ENCODE assay signal across 38 cellular contexts in genomic region chr6:849075-849506, GRCh38.
"Had no signal": no experiment of that assay in that cellular context is flagged by ENCODE, and none has a peak within 500 bp of the region (broad histone marks: within the 10 kb centered on the region; RNA-seq: fewer than 3 reads in every experiment).

No MANE protein-coding gene starts in this region.

- H3K27me3 Mint-ChIP-seq: activated naive CD8-positive, alpha-beta T cell treated with anti-CD3 and anti-CD28 coated beads, Interleukin-2, amount 10 ng/mL, durations not matched to agents 7 days and 5 days; brain had no signal

- H3K27me3 ChIP-seq: ascending aorta, colonic mucosa had no signal

- H3K4me1 Mint-ChIP-seq: activated CD4-positive, alpha-beta T cell treated with anti-CD3 and anti-CD28 coated beads, Interleukin-2, amount 10 ng/mL, durations not matched to agents 24 days and 14 days; activated naive CD4-positive, alpha-beta T cell treated with anti-CD3 and anti-CD28 coated beads, Interleukin-2, amount 10 ng/mL, durations not matched to agents 7 days and 5 days; activated naive CD4-positive, alpha-beta T cell treated with anti-CD3 and anti-CD28 coated beads, Interleukin-2, amount 50 U/mL, for 24 hours; activated naive CD8-positive, alpha-beta T cell treated with anti-CD3 and anti-CD28 coated beads, Interleukin-2, amount 10 ng/mL, durations not matched to agents 7 days and 5 days; activated naive CD8-positive, alpha-beta T cell treated with anti-CD3 and anti-CD28 coated beads, Interleukin-2, amount 50 U/mL, for 24 hours; activated T-helper 17 cell treated with anti-CD3 and anti-CD28 coated beads, Interleukin-2, amount 50 U/mL, for 72 hours; brain; central memory CD8-positive, alpha-beta T cell had no signal

- ATAC-seq: activated CD8-positive, alpha-beta T cell treated with anti-CD3 and anti-CD28 coated beads for 36 hours; activated naive CD8-positive, alpha-beta T cell treated with anti-CD3 and anti-CD28 coated beads, Interleukin-2, amount 50 U/mL, for 24 hours; activated T-cell treated with anti-CD3 and anti-CD28 coated beads, Interleukin-2, amount 50 U/mL, for 4 hours; activated T-cell treated with anti-CD3 and anti-CD28 coated beads, Interleukin-2, amount 50 U/mL, for 72 hours; activated T-helper 17 cell treated with anti-CD3 and anti-CD28 coated beads, Interleukin-2, amount 50 U/mL, for 72 hours had no signal

- H3K4me3 Mint-ChIP-seq: activated B cell treated with CpG ODN at 0.5 μM for 24 hours; activated CD4-positive, alpha-beta memory T cell treated with anti-CD3 and anti-CD28 coated beads for 36 hours; activated CD4-positive, alpha-beta T cell treated with anti-CD3 and anti-CD28 coated beads, Interleukin-2, amount 10 ng/mL, durations not matched to agents 24 days and 14 days; activated CD8-positive, alpha-beta T cell treated with anti-CD3 and anti-CD28 coated beads for 36 hours; activated naive CD4-positive, alpha-beta T cell treated with anti-CD3 and anti-CD28 coated beads, Interleukin-2, amount 10 ng/mL, durations not matched to agents 7 days and 5 days; activated naive CD4-positive, alpha-beta T cell treated with anti-CD3 and anti-CD28 coated beads, Interleukin-2, amount 50 U/mL, for 24 hours; activated naive CD8-positive, alpha-beta T cell; activated naive CD8-positive, alpha-beta T cell treated with anti-CD3 and anti-CD28 coated beads, Interleukin-2, amount 10 ng/mL, durations not matched to agents 7 days and 5 days; activated naive CD8-positive, alpha-beta T cell treated with anti-CD3 and anti-CD28 coated beads, Interleukin-2, amount 50 U/mL, for 24 hours; activated T-cell treated with anti-CD3 and anti-CD28 coated beads, Interleukin-2, amount 50 U/mL, for 4 hours; activated T-cell treated with anti-CD3 and anti-CD28 coated beads, Interleukin-2, amount 50 U/mL, for 72 hours; activated T-helper 1 cell treated with anti-CD3 and anti-CD28 coated beads, Interleukin-12 subunit alpha, Interleukin-12 subunit beta, Interleukin-2, Interleukin-4 antibody, amounts not matched to agents 30 ng/mL and 10 ng/mL and 1 ng/mL, durations not matched to agents 14 hours and 24 hours and 36 hours; activated T-helper 17 cell treated with anti-CD3 and anti-CD28 coated beads, Interleukin-2, amount 50 U/mL, for 72 hours; brain; central memory CD8-positive, alpha-beta T cell; T-helper 2 cell treated with Interferon-gamma antibody and Interleukin-4, amounts not matched to agents 5 μg/mL and 100 μg/mL, for 36 hours had no signal

- H3K36me3 ChIP-seq: ascending aorta, cardiac muscle cell, colonic mucosa had no signal

- FAIRE-seq: bronchial epithelial cell, TTC549 had no signal

- H3K27ac Mint-ChIP-seq: activated B cell treated with CpG ODN at 0.5 μM for 24 hours; activated CD4-positive, alpha-beta memory T cell treated with anti-CD3 and anti-CD28 coated beads for 36 hours; activated CD4-positive, alpha-beta T cell treated with anti-CD3 and anti-CD28 coated beads, Interleukin-2, amount 10 ng/mL, durations not matched to agents 24 days and 14 days; activated CD8-positive, alpha-beta T cell treated with anti-CD3 and anti-CD28 coated beads for 36 hours; activated naive CD4-positive, alpha-beta T cell treated with anti-CD3 and anti-CD28 coated beads, Interleukin-2, amount 10 ng/mL, durations not matched to agents 7 days and 5 days; activated naive CD4-positive, alpha-beta T cell treated with anti-CD3 and anti-CD28 coated beads, Interleukin-2, amount 50 U/mL, for 24 hours; activated naive CD8-positive, alpha-beta T cell; activated naive CD8-positive, alpha-beta T cell treated with anti-CD3 and anti-CD28 coated beads, Interleukin-2, amount 10 ng/mL, durations not matched to agents 7 days and 5 days; activated naive CD8-positive, alpha-beta T cell treated with anti-CD3 and anti-CD28 coated beads, Interleukin-2, amount 50 U/mL, for 24 hours; activated T-cell treated with anti-CD3 and anti-CD28 coated beads, Interleukin-2, amount 50 U/mL, for 72 hours; activated T-helper 1 cell treated with anti-CD3 and anti-CD28 coated beads, Interleukin-12 subunit alpha, Interleukin-12 subunit beta, Interleukin-2, Interleukin-4 antibody, amounts not matched to agents 30 ng/mL and 10 ng/mL and 1 ng/mL, durations not matched to agents 14 hours and 24 hours and 36 hours; activated T-helper 17 cell treated with anti-CD3 and anti-CD28 coated beads, Interleukin-2, amount 50 U/mL, for 72 hours; brain; T-helper 2 cell treated with Interferon-gamma antibody and Interleukin-4, amounts not matched to agents 5 μg/mL and 100 μg/mL, for 36 hours had no signal

- H3K27ac ChIP-seq: ascending aorta, cardiac muscle cell, colonic mucosa, VCaP had no signal

- H3K4me1 ChIP-seq: ascending aorta, colonic mucosa had no signal

- H3K9me3 Mint-ChIP-seq: activated CD4-positive, alpha-beta memory T cell treated with anti-CD3 and anti-CD28 coated beads for 36 hours; activated CD4-positive, alpha-beta T cell treated with anti-CD3 and anti-CD28 coated beads, Interleukin-2, amount 10 ng/mL, durations not matched to agents 24 days and 14 days; activated CD8-positive, alpha-beta T cell treated with anti-CD3 and anti-CD28 coated beads for 36 hours; activated naive CD4-positive, alpha-beta T cell treated with anti-CD3 and anti-CD28 coated beads, Interleukin-2, amount 50 U/mL, for 24 hours; activated naive CD8-positive, alpha-beta T cell treated with anti-CD3 and anti-CD28 coated beads, Interleukin-2, amount 10 ng/mL, durations not matched to agents 7 days and 5 days; activated T-cell treated with anti-CD3 and anti-CD28 coated beads, Interleukin-2, amount 50 U/mL, for 4 hours; activated T-helper 1 cell treated with anti-CD3 and anti-CD28 coated beads, Interleukin-12 subunit alpha, Interleukin-12 subunit beta, Interleukin-2, Interleukin-4 antibody, amounts not matched to agents 30 ng/mL and 10 ng/mL and 1 ng/mL, durations not matched to agents 14 hours and 24 hours and 36 hours; central memory CD8-positive, alpha-beta T cell had no signal

- H3K4me3 ChIP-seq: ascending aorta, cardiac muscle cell, colonic mucosa had no signal

- DNase-seq: activated B cell treated with CpG ODN at 0.5 μM for 24 hours; activated CD4-positive, alpha-beta memory T cell treated with anti-CD3 and anti-CD28 coated beads for 36 hours; activated CD4-positive, alpha-beta T cell treated with anti-CD3 and anti-CD28 coated beads for 4 hours; activated CD4-positive, alpha-beta T cell treated with anti-CD3 and anti-CD28 coated beads, Interleukin-2, amount 10 ng/mL, durations not matched to agents 24 days and 14 days; activated CD4-positive, alpha-beta T cell treated with anti-CD3 and anti-CD28 coated beads, Interleukin-2, amount 50 U/mL, for 1 hour; activated CD4-positive, alpha-beta T cell treated with anti-CD3 and anti-CD28 coated beads, Interleukin-2, amount 50 U/mL, for 4 hours; activated CD4-positive, CD25-positive, alpha-beta regulatory T cell treated with anti-CD3 and anti-CD28 coated beads, Interleukin-2, amount 50 U/mL, for 72 hours; activated CD8-positive, alpha-beta memory T cell treated with anti-CD3 and anti-CD28 coated beads, Interleukin-2, amount 50 U/mL, for 4 hours; activated CD8-positive, alpha-beta T cell treated with anti-CD3 and anti-CD28 coated beads for 36 hours; activated effector memory CD4-positive, alpha-beta T cell treated with Interleukin-2 at 50 U/mL for 16 hours; activated gamma-delta T cell; activated naive CD4-positive, alpha-beta T cell treated with anti-CD3 and anti-CD28 coated beads, Interleukin-2, amount 10 ng/mL, durations not matched to agents 7 days and 5 days; activated naive CD4-positive, alpha-beta T cell treated with Interleukin-2 at 50 U/mL for 16 hours; activated naive CD8-positive, alpha-beta T cell treated with anti-CD3 and anti-CD28 coated beads, Interleukin-2, amount 10 ng/mL, durations not matched to agents 7 days and 5 days; activated naive CD8-positive, alpha-beta T cell treated with anti-CD3 and anti-CD28 coated beads, Interleukin-2, amount 50 U/mL, for 24 hours; activated T-cell treated with anti-CD3 and anti-CD28 coated beads for 4 hours; activated T-cell treated with anti-CD3 and anti-CD28 coated beads, Interleukin-2, amount 50 U/mL, for 1 hour; activated T-cell treated with anti-CD3 and anti-CD28 coated beads, Interleukin-2, amount 50 U/mL, for 4 hours; activated T-cell treated with anti-CD3 and anti-CD28 coated beads, Interleukin-2, amount 50 U/mL, for 72 hours; amygdala; anterior cingulate cortex; caudate nucleus; cerebellar nuclear complex; colonic mucosa; T-helper 2 cell; T-helper 9 cell had no signal

- H3K9me3 ChIP-seq: ascending aorta, colonic mucosa had no signal

- H3K36me3 Mint-ChIP-seq: activated CD4-positive, alpha-beta memory T cell treated with anti-CD3 and anti-CD28 coated beads for 36 hours; activated naive CD4-positive, alpha-beta T cell treated with anti-CD3 and anti-CD28 coated beads, Interleukin-2, amount 10 ng/mL, durations not matched to agents 7 days and 5 days; activated naive CD4-positive, alpha-beta T cell treated with anti-CD3 and anti-CD28 coated beads, Interleukin-2, amount 50 U/mL, for 24 hours; activated naive CD8-positive, alpha-beta T cell; activated naive CD8-positive, alpha-beta T cell treated with anti-CD3 and anti-CD28 coated beads, Interleukin-2, amount 10 ng/mL, durations not matched to agents 7 days and 5 days; brain had no signal
